Comparison of ENCODE assay signal across 9 cellular contexts in the genomic region with DNA sequence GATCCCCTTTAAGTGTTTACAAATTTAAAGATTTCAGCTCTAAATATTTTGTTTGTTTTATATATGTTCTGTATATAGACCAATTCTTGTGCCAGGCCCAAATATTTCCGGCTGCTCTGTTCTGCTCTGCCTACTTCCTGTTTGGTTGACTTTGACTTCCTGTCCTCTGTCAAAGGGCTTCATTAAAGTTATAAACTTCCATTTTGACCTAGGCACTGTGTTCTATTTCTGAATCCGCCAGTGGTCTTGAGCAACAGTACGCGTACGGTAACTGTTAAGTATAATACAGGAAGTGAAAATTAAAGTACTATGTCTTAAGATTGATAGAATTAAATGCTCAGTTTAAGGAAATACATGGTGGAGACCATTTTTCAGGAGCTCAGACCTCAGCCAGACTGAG. TPM values are rescaled to one million over a fixed set of nuclear protein-coding genes. Genes with fewer than 3 reads are reported as not detected.
DNase-seq lines count a peak whose midpoint lies in the region; ATAC-seq, FAIRE-seq and TF ChIP-seq lines count a peak whose summit lies in the region.
"Had no signal": no experiment of that assay in that cellular context is flagged by ENCODE, and none has a peak within 500 bp of the region (broad histone marks: within the 10 kb centered on the region; RNA-seq: fewer than 3 reads in every experiment).

No MANE protein-coding gene starts in this region.

- ATAC-seq in HG02884 (IDR thresholded peaks at IDR 0.05; ENCODE audit: unreplicated experiment): no peak
- no peak for ATAC-seq in GM21786 (IDR thresholded peaks at IDR 0.05; ENCODE audit: unreplicated experiment)

- FAIRE-seq in GM12892 (lab: Jason Lieb, UNC): peak; percentile 87

- H3K4me1 Mint-ChIP-seq in HFFc6 (ENCODE audit: low read depth): peaks cover 9% of the 10 kb centered on the region

- no peak for TF ChIP-seq POLR2A in GM12892 (IDR thresholded peaks at IDR 0.05; ENCODE audit: low read depth, low read length)

- H3K36me3 Mint-ChIP-seq in HFFc6 (ENCODE audit: low read depth): no peaks in the 10 kb centered on the region

- DNase-seq in GM12892 (ENCODE audit: insufficient read length) (no peak), NAMALWA (ENCODE audit: low spot score) (peak; percentile 88), lung microvascular endothelial cell (ENCODE audit: low read depth in 2 of 2) (peak; percentile 33 to 38), COLO668 (lab: John Stamatoyannopoulos, UW; ENCODE audit: unreplicated experiment) (no peak), HFFc6 (no peak)
- DNase-seq in activated naive CD4-positive, alpha-beta T cell treated with anti-CD3 and anti-CD28 coated beads, Interleukin-2, amount 50 U/mL, for 16 hours: peak; percentile 21
- DNase-seq: NCI-H526 had no signal

- TF ChIP-seq CTCF in HFFc6 (IDR thresholded peaks at IDR 0.05): no peak

- H3K9me3 Mint-ChIP-seq in HFFc6: no peaks in the 10 kb centered on the region

- H3K27ac Mint-ChIP-seq in HFFc6: no peak overlapping the region

- no peak overlapping the region for H3K4me3 Mint-ChIP-seq in HFFc6

- H3K27me3 Mint-ChIP-seq in HFFc6 (ENCODE audit: insufficient read depth): no peaks in the 10 kb centered on the region; the same call in none of the 2 replicates

RNA-seq across cellular contexts. Expression of a gene that starts 13.5 kb away (rescaled TPM):
- 30.2 TPM for polyA plus RNA-seq in GM12892 (2012; ENCODE audit: missing spikeins)
- 6.3 and 22.8 TPM in 2 replicates for total RNA-seq in lung microvascular endothelial cell
- 1 to 10 TPM; 2.5 to 3.9 (median 3.3) TPM for total RNA-seq in HFFc6 (2021; fragmentation: NEBNext Ultra II Directional; extraction: Animal tissue kit (Norgen Biotek cat#: 25700))

Comparison
In these comparisons a context has a peak if more than half of its experiments do, and no peak if none do; other contexts are left out.
1. DNase-seq: peak in NAMALWA (single experiment), activated naive CD4-positive, alpha-beta T cell treated with anti-CD3 and anti-CD28 coated beads, Interleukin-2, amount 50 U/mL, for 16 hours (single experiment) and lung microvascular endothelial cell (2 of 2); none in GM12892 (single experiment), COLO668 (single experiment) and HFFc6 (single experiment).